Comparison of ENCODE assay signal across 13 cellular contexts in genomic region chr10:117163061-117163953, GRCh38. TPM values are rescaled to one million over a fixed set of nuclear protein-coding genes. Genes with fewer than 3 reads are reported as not detected.
A peak's percentile ranks its signal among the peaks of the same experiment; 100 is the strongest.
DNase-seq lines count a peak whose midpoint lies in the region; ATAC-seq and TF ChIP-seq lines count a peak whose summit lies in the region.
"Had no signal": no experiment of that assay in that cellular context is flagged by ENCODE, and none has a peak within 500 bp of the region (broad histone marks: within the 10 kb centered on the region; RNA-seq: fewer than 3 reads in every experiment).

No MANE protein-coding gene starts in this region.

- no peak overlapping the region for H3K27ac ChIP-seq in breast epithelium
- H3K27ac ChIP-seq in WERI-Rb-1 = no peak overlapping the region
- H3K27ac ChIP-seq in suprapubic skin = no peak overlapping the region
- H3K27ac ChIP-seq: gastrocnemius medialis had no signal

- H3K27ac Mint-ChIP-seq in MCF 10A (ENCODE audit: low read depth, unreplicated experiment) = no peak overlapping the region

- peaks cover 6% of the 10 kb centered on the region for H3K4me1 Mint-ChIP-seq in MCF 10A (ENCODE audit: insufficient read depth, unreplicated experiment)

- TF ChIP-seq CTCF in breast epithelium (IDR thresholded peaks at IDR 0.05) = no peak
- TF ChIP-seq CTCF in MCF 10A (IDR thresholded peaks at IDR 0.05; ENCODE audit: unreplicated experiment) = no peak
- TF ChIP-seq CTCF in WERI-Rb-1 (IDR thresholded peaks at IDR 0.05; ENCODE audit: low read depth, low read length) = peak; percentile 77
- no peak for TF ChIP-seq CTCF in suprapubic skin (IDR thresholded peaks at IDR 0.05)

- H3K27me3 Mint-ChIP-seq in MCF 10A (ENCODE audit: insufficient read depth, unreplicated experiment) = peaks cover 55% of the 10 kb centered on the region

- H3K9me3 ChIP-seq in breast epithelium (no peaks in the 10 kb centered on the region), WERI-Rb-1 (ENCODE audit: severe bottlenecking) (no peaks in the 10 kb centered on the region), suprapubic skin (no peaks in the 10 kb centered on the region)
- H3K9me3 ChIP-seq: gastrocnemius medialis had no signal

- TF ChIP-seq EP300 in suprapubic skin (IDR thresholded peaks at IDR 0.05) = no peak

- no peaks in the 10 kb centered on the region for H3K36me3 Mint-ChIP-seq in MCF 10A (ENCODE audit: insufficient read depth, unreplicated experiment)

- intact Hi-C loops in breast epithelium (cut with DNase I; ENCODE audit: low total_unique reads) = no loop called here
- intact Hi-C loops in MCF 10A (cut with micrococcal nuclease) = no loop called here

- H3K4me1 ChIP-seq in breast epithelium (peaks cover 4 to 22% of the 10 kb centered on the region in 2 donors), suprapubic skin (peaks cover 50% of the 10 kb centered on the region)

- no peak overlapping the region for H3K4me3 Mint-ChIP-seq in MCF 10A (ENCODE audit: unreplicated experiment)

- TF ChIP-seq POLR2A in breast epithelium (IDR thresholded peaks at IDR 0.05) (no peak), suprapubic skin (IDR thresholded peaks at IDR 0.05) (no peak)

- no peak for ATAC-seq in GM19467 (IDR thresholded peaks at IDR 0.05; ENCODE audit: unreplicated experiment)
- ATAC-seq: gastrocnemius medialis had no signal

- H3K4me3 ChIP-seq in breast epithelium (peak overlapping the region in 2 of 3 donors; percentile 16 to 53), WERI-Rb-1 (ENCODE audit: low read depth, low read length) (peak overlapping the region; percentile 40), suprapubic skin (peak overlapping the region; percentile 28)

- H3K36me3 ChIP-seq in breast epithelium (no peaks in the 10 kb centered on the region), WERI-Rb-1 (no peaks in the 10 kb centered on the region), suprapubic skin (no peaks in the 10 kb centered on the region)
- H3K36me3 ChIP-seq: gastrocnemius medialis had no signal

- POLR2A ChIA-PET in MCF 10A (lab: Yijun Ruan, JAX) = interaction anchor here (0.8 kb wide), 1 partner anchor 366 kb away, joined by 3 read pairs; no protein-coding TSS in a partner anchor

- H3K9me3 Mint-ChIP-seq in MCF 10A (ENCODE audit: unreplicated experiment) = no peaks in the 10 kb centered on the region

- CTCF ChIA-PET in MCF 10A (lab: Yijun Ruan, JAX) = interaction anchor here (0.7 to 18.6 kb wide), 4 partner anchors 11 to 364 kb away, joined by 3 to 578 read pairs (median 4); no protein-coding TSS in a partner anchor

- BruUV-seq in MCF 10A (replicated peaks; lab: Mats Ljungman, UMichigan) = no TSS peak

- H3K27me3 ChIP-seq in breast epithelium (peaks cover 0 to 100% of the 10 kb centered on the region in 2 donors), WERI-Rb-1 (ENCODE audit: insufficient read depth, low read depth, severe bottlenecking) (peaks cover 63% of the 10 kb centered on the region), suprapubic skin (peaks cover 100% of the 10 kb centered on the region)

- no peak for DNase-seq in breast epithelium (ENCODE audit: low spot score in 2 of 2)
- no peak for DNase-seq in MCF 10A (ENCODE audit: unreplicated experiment)
- DNase-seq in WERI-Rb-1 = peak; percentile 80
- DNase-seq in islet precursor cell = peak; percentile 82
- DNase-seq in suprapubic skin (ENCODE audit: low spot score in 2 of 2) = no peak
- no peak for DNase-seq in ureter (ENCODE audit: low spot score)
- no peak for DNase-seq in activated effector memory CD4-positive, alpha-beta T cell treated with anti-CD3 and anti-CD28 coated beads, Interleukin-2, amount 50 U/mL, for 16 hours
- DNase-seq: activated CD4-positive, CD25-positive, alpha-beta regulatory T cell treated with anti-CD3 and anti-CD28 coated beads, Interleukin-2, amount 50 U/mL, for 72 hours; gastrocnemius medialis; OCI-M1 had no signal

- 19% methylated on average over 5 of the region's 82 CpGs for WGBS in suprapubic skin

RNA-seq across cellular contexts. Expression of gene VAX1, which starts 25.2 kb away (rescaled TPM):
- total RNA-seq in breast epithelium = not detected
- total RNA-seq in MCF 10A (2022) = not detected in 2 replicates
- total RNA-seq in suprapubic skin = not detected
- not detected for total RNA-seq in ureter
- total RNA-seq: gastrocnemius medialis, LHCN-M2, omental fat pad had no signal

RNA-seq across cellular contexts. Expression of gene KCNK18, which starts 34.0 kb away (rescaled TPM):
- total RNA-seq in breast epithelium (not detected), MCF 10A (2022) (not detected in 2 replicates), suprapubic skin (not detected), ureter (not detected)
- total RNA-seq: gastrocnemius medialis, LHCN-M2, omental fat pad had no signal

Comparison
In these comparisons a context has a peak if more than half of its experiments do, and no peak if none do; other contexts are left out.
1. DNase-seq: peak in WERI-Rb-1 (single experiment) and islet precursor cell (single experiment); none in breast epithelium (0 of 2), MCF 10A (single experiment), suprapubic skin (0 of 2), ureter (single experiment) and activated effector memory CD4-positive, alpha-beta T cell treated with anti-CD3 and anti-CD28 coated beads, Interleukin-2, amount 50 U/mL, for 16 hours (single experiment).
2. Peak in every context shown above with its lines, with median percentiles within 50 percentile points of each other: H3K4me3 ChIP-seq.